ENCODE assay signal across 29 cellular contexts in genomic region chr11:58597749-58598148, GRCh38. TPM values are rescaled to one million over a fixed set of nuclear protein-coding genes. Genes with fewer than 3 reads are reported as not detected.
DNase-seq lines count a peak whose midpoint lies in the region; ATAC-seq and TF ChIP-seq lines count a peak whose summit lies in the region.
"Had no signal": no experiment of that assay in that cellular context is flagged by ENCODE, and none has a peak within 500 bp of the region (broad histone marks: within the 10 kb centered on the region; RNA-seq: fewer than 3 reads in every experiment).

No MANE protein-coding gene starts in this region.

- peak overlapping the region; percentile 65 for H3K27ac ChIP-seq in colonic mucosa
- H3K27ac ChIP-seq: gastroesophageal sphincter, neutrophil, right lobe of liver, thoracic aorta had no signal

- ATAC-seq in T-cell (replicated peaks in 1 of 4) (peak in 1 of 4 experiments; percentile 32), GM21619 (IDR thresholded peaks at IDR 0.05; ENCODE audit: unreplicated experiment) (no peak)
- ATAC-seq in stimulated activated naive CD8-positive, alpha-beta T cell treated with anti-CD3 and anti-CD28 coated beads, Interleukin-15, amount 100 ng/mL, for 72 hours: peak; percentile 98
- ATAC-seq: gastroesophageal sphincter, left lobe of liver, right lobe of liver had no signal

- H3K9me3 ChIP-seq in colonic mucosa: no peaks in the 10 kb centered on the region
- H3K9me3 ChIP-seq: gastroesophageal sphincter, neutrophil, right lobe of liver, thoracic aorta had no signal

- no peaks in the 10 kb centered on the region for H3K27me3 Mint-ChIP-seq in activated naive CD4-positive, alpha-beta T cell treated with anti-CD3 and anti-CD28 coated beads for 36 hours (ENCODE audit: low read depth)
- H3K27me3 Mint-ChIP-seq in T-cell: no peaks in the 10 kb centered on the region
- no peaks in the 10 kb centered on the region for H3K27me3 Mint-ChIP-seq in stimulated activated naive CD8-positive, alpha-beta T cell treated with anti-CD3 and anti-CD28 coated beads, Interleukin-15, amount 100 ng/mL, for 72 hours
- H3K27me3 Mint-ChIP-seq: memory B cell, progenitor cell of endocrine pancreas had no signal

- intact Hi-C loops in activated naive CD4-positive, alpha-beta T cell treated with anti-CD3 and anti-CD28 coated beads for 36 hours (cut with micrococcal nuclease): loop anchor here (1.0 to 2.0 kb wide), 5 partner anchors 17 to 555 kb away; no protein-coding TSS in a partner anchor
- intact Hi-C loops in colonic mucosa (cut with DNase I): no loop called here

- CTCF ChIA-PET in activated naive CD4-positive, alpha-beta T cell treated with anti-CD3 and anti-CD28 coated beads for 36 hours (lab: Charles Lee): interaction anchor here (1.0 to 3.4 kb wide), 5 partner anchors 20 to 73 kb away, joined by 5 to 13 read pairs (median 7); partner anchors contain the start of gene LPXN
- CTCF ChIA-PET in T-cell (lab: Charles Lee): interaction anchor here in 1 of 2 donors (1.8 to 2.1 kb wide), 2 partner anchors 24 to 30 kb away, joined by 4 to 9 read pairs; no protein-coding TSS in a partner anchor

- H3K9ac ChIP-seq in colonic mucosa (ENCODE audit: low read depth in 2 of 2, low read length in 2 of 2): peak overlapping the region in 1 of 2 donors; percentile 53

- H3K4me1 Mint-ChIP-seq in activated naive CD4-positive, alpha-beta T cell treated with anti-CD3 and anti-CD28 coated beads for 36 hours (ENCODE audit: low read depth): peaks cover 86% of the 10 kb centered on the region
- peaks cover 89 to 95% (median 92%) of the 10 kb centered on the region in 3 donors for H3K4me1 Mint-ChIP-seq in T-cell
- H3K4me1 Mint-ChIP-seq in stimulated activated naive CD8-positive, alpha-beta T cell treated with anti-CD3 and anti-CD28 coated beads, Interleukin-15, amount 100 ng/mL, for 72 hours: peaks cover 92% of the 10 kb centered on the region

- POLR2A ChIA-PET in T-cell (lab: Charles Lee): no interaction called here

- peaks cover 19% of the 10 kb centered on the region for H3K36me3 Mint-ChIP-seq in activated naive CD4-positive, alpha-beta T cell treated with anti-CD3 and anti-CD28 coated beads for 36 hours (ENCODE audit: low read depth)
- H3K36me3 Mint-ChIP-seq in T-cell: peaks cover 37% of the 10 kb centered on the region

- H3K27me3 ChIP-seq in colonic mucosa: no peaks in the 10 kb centered on the region
- H3K27me3 ChIP-seq: gastroesophageal sphincter, neutrophil, right lobe of liver had no signal

- TF ChIP-seq CTCF in colonic mucosa (IDR thresholded peaks at IDR 0.05): no peak

- H3K36me3 ChIP-seq in colonic mucosa: no peaks in the 10 kb centered on the region
- H3K36me3 ChIP-seq: gastroesophageal sphincter, right lobe of liver, thoracic aorta had no signal

- peaks cover 23% of the 10 kb centered on the region for H3K4me1 ChIP-seq in colonic mucosa

- H3K4me3 ChIP-seq in colonic mucosa: no peak overlapping the region
- H3K4me3 ChIP-seq: gastroesophageal sphincter, right lobe of liver, thoracic aorta had no signal

- no peak overlapping the region for H3K4me3 Mint-ChIP-seq in activated naive CD4-positive, alpha-beta T cell treated with anti-CD3 and anti-CD28 coated beads for 36 hours
- H3K4me3 Mint-ChIP-seq in T-cell: peak overlapping the region in 2 of 3 donors; percentile 34 to 64
- peak overlapping the region; percentile 1 to 50 for H3K4me3 Mint-ChIP-seq in stimulated activated naive CD8-positive, alpha-beta T cell treated with anti-CD3 and anti-CD28 coated beads, Interleukin-15, amount 100 ng/mL, for 72 hours
- H3K4me3 Mint-ChIP-seq: immature natural killer cell, memory B cell had no signal

- DNase-seq in activated naive CD4-positive, alpha-beta T cell treated with anti-CD3 and anti-CD28 coated beads for 36 hours: no peak
- DNase-seq in activated naive CD4-positive, alpha-beta T cell treated with anti-CD3 and anti-CD28 coated beads, Interleukin-2, amount 50 U/mL, for 16 hours: no peak
- DNase-seq in T-cell (no peak), colonic mucosa (no peak), activated gamma-delta T cell treated with Interleukin-2 at 50 U/mL for 16 hours (no peak), G401 (ENCODE audit: low spot score) (no peak)
- DNase-seq in stimulated activated naive CD8-positive, alpha-beta T cell treated with anti-CD3 and anti-CD28 coated beads, Interleukin-15, amount 100 ng/mL, for 72 hours: no peak
- DNase-seq: amygdala; C1 segment of cervical spinal cord; DND-41; GOT3; hypothalamus; immature natural killer cell; NCI-H1092; NCI-H187; NCI-H2171 treated with DMSO at 0.1 percent for 48 hours; NCI-H524; right lobe of liver; SHP77; stimulated activated CD4-positive, alpha-beta T cell treated with anti-CD3 and anti-CD28 coated beads, Interleukin-12 subunit alpha, Interleukin-12 subunit beta, amount 100 ng/mL, for 4 hours; stimulated activated CD4-positive, alpha-beta T cell treated with anti-CD3 and anti-CD28 coated beads, Interleukin-4, amount 100 ng/mL, for 24 hours; T1000 had no signal

- peak overlapping the region; percentile 80 for H3K27ac Mint-ChIP-seq in activated naive CD4-positive, alpha-beta T cell treated with anti-CD3 and anti-CD28 coated beads for 36 hours
- H3K27ac Mint-ChIP-seq in T-cell: peak overlapping the region; percentile 47 to 82
- H3K27ac Mint-ChIP-seq in stimulated activated naive CD8-positive, alpha-beta T cell treated with anti-CD3 and anti-CD28 coated beads, Interleukin-15, amount 100 ng/mL, for 72 hours: peak overlapping the region in 1 of 2 donors; percentile 73
- H3K27ac Mint-ChIP-seq: progenitor cell of endocrine pancreas had no signal

- in situ Hi-C loops in G401 (cut with HindIII; ENCODE audit: low sequenced_read_pairs): no loop called here

- no peaks in the 10 kb centered on the region for H3K9me3 Mint-ChIP-seq in activated naive CD4-positive, alpha-beta T cell treated with anti-CD3 and anti-CD28 coated beads for 36 hours
- no peaks in the 10 kb centered on the region for H3K9me3 Mint-ChIP-seq in T-cell
- no peaks in the 10 kb centered on the region for H3K9me3 Mint-ChIP-seq in stimulated activated naive CD8-positive, alpha-beta T cell treated with anti-CD3 and anti-CD28 coated beads, Interleukin-15, amount 100 ng/mL, for 72 hours
- H3K9me3 Mint-ChIP-seq: immature natural killer cell, memory B cell had no signal

RNA-seq across cellular contexts. Expression of gene ZFP91, which starts 18.9 kb away (rescaled TPM):
- total RNA-seq in activated naive CD4-positive, alpha-beta T cell treated with anti-CD3 and anti-CD28 coated beads for 36 hours: 10 to 100 TPM; 30.5 to 32.6 TPM
- 10 to 100 TPM; 32.2 to 41.7 (median 34.0) TPM for total RNA-seq in T-cell
- total RNA-seq in colonic mucosa: 10 to 100 TPM; 60.9 to 92.0 TPM
- total RNA-seq in G401 (2014; rRNA removed; shearing (Covaris generic)): 32.9 and 50.6 TPM in 2 replicates

RNA-seq across cellular contexts. Expression of gene LPXN, which starts 22.1 kb away (rescaled TPM):
- total RNA-seq in activated naive CD4-positive, alpha-beta T cell treated with anti-CD3 and anti-CD28 coated beads for 36 hours: 10 to 100 TPM; 84.9 to 85.1 TPM
- total RNA-seq in T-cell (100 to 1,000 TPM in 3 of 5 donors, 10 to 100 TPM in 2; 86.8 to 158 (median 142) TPM), colonic mucosa (1 to 10 TPM; 7.8 to 10.0 TPM)
- 0.78 and 1.5 TPM in 2 replicates for total RNA-seq in G401 (2014; rRNA removed; shearing (Covaris generic))

RNA-seq across cellular contexts. Expression of gene CNTF, which starts 24.7 kb away (rescaled TPM):
- total RNA-seq in activated naive CD4-positive, alpha-beta T cell treated with anti-CD3 and anti-CD28 coated beads for 36 hours: 1 to 10 TPM in 1 of 2 experiments, under 1 TPM in 1; 0.77 to 1.1 TPM
- total RNA-seq in T-cell (1 to 10 TPM; 2.4 to 4.3 (median 2.9) TPM), colonic mucosa (1 to 10 TPM; 1.8 to 2.1 TPM)
- 0.75 and 2.0 TPM in 2 replicates for total RNA-seq in G401 (2014; rRNA removed; shearing (Covaris generic))

Comparison
In these comparisons a context has a peak if more than half of its experiments do, and no peak if none do; other contexts are left out.
1. RNA of gene LPXN, which starts 22.1 kb away (total RNA-seq): 86.8 to 158 TPM in T-cell and 84.9 to 85.1 TPM in activated naive CD4-positive, alpha-beta T cell treated with anti-CD3 and anti-CD28 coated beads for 36 hours; 7.8 to 10.0 TPM in colonic mucosa and 0.78 to 1.5 TPM in G401; every median in the first group is over 4 times any median in the second.